ENCODE assay signal across 8 cellular contexts in the genomic region with DNA sequence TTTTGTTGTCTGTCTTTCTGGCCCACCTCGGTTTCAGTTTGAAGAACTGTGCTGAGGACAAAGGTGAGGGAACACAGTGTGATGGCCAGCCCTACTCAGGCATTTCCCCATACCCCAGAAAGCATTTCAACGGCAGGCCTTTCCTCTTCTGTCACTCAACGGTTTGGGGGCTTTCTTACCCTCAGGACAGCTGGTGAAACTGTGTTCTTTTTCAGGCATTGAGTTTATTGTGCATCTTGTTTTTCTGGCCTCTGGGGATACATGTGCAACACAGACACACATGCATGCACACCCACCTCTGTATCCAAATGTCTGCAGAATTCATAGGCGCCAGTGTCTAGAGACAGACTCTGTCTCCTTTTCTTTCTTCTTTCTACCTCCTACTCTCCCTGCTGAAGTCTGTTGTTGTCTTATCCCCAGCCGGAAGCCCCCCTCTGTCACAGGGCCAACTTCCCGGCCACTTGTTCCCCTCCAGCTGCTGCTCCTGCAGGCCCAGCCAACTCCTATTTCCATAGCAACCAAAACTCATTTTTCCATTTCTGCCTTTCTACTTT. TPM values are rescaled to one million over a fixed set of nuclear protein-coding genes. Genes with fewer than 3 reads are reported as not detected.
DNase-seq lines count a peak whose midpoint lies in the region; ATAC-seq and TF ChIP-seq lines count a peak whose summit lies in the region.

No MANE protein-coding gene starts in this region.

- peaks cover 15 to 22% of the 10 kb centered on the region in 2 donors for H3K36me3 Mint-ChIP-seq in CD14-positive monocyte

- H3K27me3 Mint-ChIP-seq in CD14-positive monocyte (ENCODE audit: low read depth in 3 of 3) = no peaks in the 10 kb centered on the region

- no peaks in the 10 kb centered on the region for H3K36me3 ChIP-seq in SK-N-SH (replicated peaks in 1 of 2; ENCODE audit: control insufficient read depth in 1 of 2, insufficient read depth in 2 of 2, low read length in 1 of 2)
- H3K36me3 ChIP-seq in lung (ENCODE audit: control insufficient read depth in 2 of 2, insufficient read depth in 2 of 2, low read length in 2 of 2) = no peaks in the 10 kb centered on the region
- H3K36me3 ChIP-seq in osteoblast (ENCODE audit: insufficient read depth, low read length) = peaks cover 4% of the 10 kb centered on the region

- H3K27me3 ChIP-seq in SK-N-SH (ENCODE audit: insufficient read depth) (no peaks in the 10 kb centered on the region), lung (ENCODE audit: control insufficient read depth, insufficient read depth) (no peaks in the 10 kb centered on the region), osteoblast (ENCODE audit: insufficient read depth, low read length) (no peaks in the 10 kb centered on the region)

- H3K9me3 ChIP-seq in SK-N-SH (no peaks in the 10 kb centered on the region), lung (ENCODE audit: control insufficient read depth in 2 of 2, insufficient read depth in 1 of 2, low read length in 1 of 2) (no peaks in the 10 kb centered on the region), osteoblast (ENCODE audit: low read depth, low read length) (no peaks in the 10 kb centered on the region)

- TF ChIP-seq RAD21 in SK-N-SH (IDR thresholded peaks at IDR 0.05; ENCODE audit: low read length) = no peak

- peaks cover 39% of the 10 kb centered on the region for H3K4me1 Mint-ChIP-seq in CD14-positive monocyte

- peak overlapping the region in 2 of 7 donors; percentile 44 to 72 for H3K27ac Mint-ChIP-seq in CD14-positive monocyte

- peak in 1 of 2 experiments; percentile 27; a peak in 1 of 4 replicates for TF ChIP-seq EP300 in SK-N-SH (IDR thresholded peaks at IDR 0.05; ENCODE audit: borderline replicate concordance in 1 of 2, low read depth in 1 of 2, low read length in 1 of 2)

- POLR2A ChIA-PET in SK-N-SH (lab: Yijun Ruan, JAX) = interaction anchor here (0.7 to 1.3 kb wide), 3 partner anchors 17 to 58 kb away, joined by 4 to 6 read pairs (median 6); a partner anchor contains a TSS

- peaks cover 62% of the 10 kb centered on the region for H3K79me2 ChIP-seq in SK-N-SH (ENCODE audit: insufficient read depth)
- H3K79me2 ChIP-seq in osteoblast (ENCODE audit: insufficient read depth, low read length) = peaks cover 54% of the 10 kb centered on the region

- H3K4me2 ChIP-seq in SK-N-SH = peak overlapping the region; percentile 50; the same call in 1 of the 2 replicates
- no peak overlapping the region for H3K4me2 ChIP-seq in osteoblast (ENCODE audit: insufficient read depth, low read length)

- H3K27ac ChIP-seq in SK-N-SH (ENCODE audit: low read depth in 2 of 2, low read length in 1 of 2) = peak overlapping the region; percentile 48 to 94
- H3K27ac ChIP-seq in lung (ENCODE audit: low read depth in 1 of 2, low read length in 1 of 2) = peak overlapping the region; percentile 58 to 70
- H3K27ac ChIP-seq in osteoblast (ENCODE audit: low read depth, low read length) = no peak overlapping the region

- no peak overlapping the region for H2AFZ ChIP-seq in SK-N-SH (ENCODE audit: low read depth)
- no peak overlapping the region for H2AFZ ChIP-seq in osteoblast (ENCODE audit: low read length)

- DNase-seq in SK-N-SH (peak; percentile 64), lung (ENCODE audit: low spot score) (no peak), NCI-H226 (no peak), CD14-positive monocyte (ENCODE audit: low spot score) (no peak), osteoblast (ENCODE audit: insufficient read length, low spot score, missing footprints) (no peak), COLO668 (lab: John Stamatoyannopoulos, UW; ENCODE audit: unreplicated experiment) (no peak)

- CTCF ChIA-PET in SK-N-SH (lab: Yijun Ruan, JAX) = interaction anchor here (0.6 to 5.3 kb wide), 4 partner anchors 17 to 1209 kb away, joined by 3 to 25 read pairs (median 4); a partner anchor contains a TSS

- H3K9me2 ChIP-seq in SK-N-SH = no peaks in the 10 kb centered on the region

- H3K9ac ChIP-seq in SK-N-SH = no peak overlapping the region

- intact Hi-C loops in CD14-positive monocyte (cut with micrococcal nuclease) = no loop called here

- H3K9me3 Mint-ChIP-seq in CD14-positive monocyte = peaks cover 6 to 16% (median 12%) of the 10 kb centered on the region in 7 donors

- H3K4me3 ChIP-seq in SK-N-SH (ENCODE audit: low read depth in 2 of 2, low read length in 1 of 2) (peak overlapping the region in 1 of 2 experiments; percentile 26; a peak in 2 of 4 replicates), lung (no peak overlapping the region), osteoblast (ENCODE audit: insufficient read depth, low read length) (no peak overlapping the region)

- ATAC-seq in GM18498 (IDR thresholded peaks at IDR 0.05; ENCODE audit: unreplicated experiment) (peak; percentile 52), HG02870 (IDR thresholded peaks at IDR 0.05; ENCODE audit: unreplicated experiment) (peak; percentile 50), lung (ENCODE audit: insufficient read depth, low FRiP score) (no peak)

- H3K4me1 ChIP-seq in SK-N-SH (ENCODE audit: control insufficient read depth in 1 of 2, insufficient read depth in 2 of 2, low read depth in 1 of 2, low read length in 1 of 2) = peaks cover 6 to 8% of the 10 kb centered on the region in 2 experiments; a peak in 3 of 4 replicates
- peaks cover 0 to 14% of the 10 kb centered on the region in 2 donors for H3K4me1 ChIP-seq in lung (ENCODE audit: control insufficient read depth in 2 of 2, insufficient read depth in 2 of 2, low read length in 2 of 2)
- H3K4me1 ChIP-seq in osteoblast (ENCODE audit: insufficient read depth, low read length) = no peaks in the 10 kb centered on the region

- WGBS in SK-N-SH (ENCODE audit: low lambda C conversion rate) = 33% methylated on average over 6 of the region's 6 CpGs
- WGBS in lung, 2 donors = 7 to 25% methylated on average over 6 of the region's 6 CpGs

- H4K20me1 ChIP-seq in SK-N-SH (ENCODE audit: insufficient read depth) = no peaks in the 10 kb centered on the region
- no peaks in the 10 kb centered on the region for H4K20me1 ChIP-seq in osteoblast (ENCODE audit: insufficient read depth, low read length)

- TF ChIP-seq CTCF in SK-N-SH (IDR thresholded peaks at IDR 0.05) = no peak
- no peak for TF ChIP-seq CTCF in lung (IDR thresholded peaks at IDR 0.05; ENCODE audit: control extremely low read depth, extremely low read depth)
- no peak for TF ChIP-seq CTCF in CD14-positive monocyte (IDR thresholded peaks at IDR 0.05)
- TF ChIP-seq CTCF in osteoblast (IDR thresholded peaks at IDR 0.05; ENCODE audit: extremely low read depth, low read depth, low read length) = no peak

- H3F3A ChIP-seq in SK-N-SH (replicated peaks; ENCODE audit: insufficient read depth) = no peaks in the 10 kb centered on the region

- no peak overlapping the region for H3K4me3 Mint-ChIP-seq in CD14-positive monocyte

TF ChIP-seq in SK-N-SH, 30 proteins besides CTCF, POLR2A, EP300 and RAD21 (continues in another document):
- TF ChIP-seq TAF1 (IDR thresholded peaks at IDR 0.05; ENCODE audit: borderline replicate concordance, low read depth, low read length) = no peak
- TF ChIP-seq, protein P1, sequence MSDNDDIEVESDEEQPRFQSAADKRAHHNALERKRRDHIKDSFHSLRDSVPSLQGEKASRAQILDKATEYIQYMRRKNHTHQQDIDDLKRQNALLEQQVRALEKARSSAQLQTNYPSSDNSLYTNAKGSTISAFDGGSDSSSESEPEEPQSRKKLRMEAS (IDR thresholded peaks at IDR 0.05; ENCODE audit: low read depth) = no peak
- no peak for TF ChIP-seq FOSL2 (IDR thresholded peaks at IDR 0.05; ENCODE audit: borderline replicate concordance, low read depth)
- no peak for TF ChIP-seq CHD2 (IDR thresholded peaks at IDR 0.05; ENCODE audit: low read length, partially characterized antibody)
- TF ChIP-seq POLR2AphosphoS5 (IDR thresholded peaks at IDR 0.05; ENCODE audit: low read depth, low read length) = no peak
- TF ChIP-seq, protein P2, sequence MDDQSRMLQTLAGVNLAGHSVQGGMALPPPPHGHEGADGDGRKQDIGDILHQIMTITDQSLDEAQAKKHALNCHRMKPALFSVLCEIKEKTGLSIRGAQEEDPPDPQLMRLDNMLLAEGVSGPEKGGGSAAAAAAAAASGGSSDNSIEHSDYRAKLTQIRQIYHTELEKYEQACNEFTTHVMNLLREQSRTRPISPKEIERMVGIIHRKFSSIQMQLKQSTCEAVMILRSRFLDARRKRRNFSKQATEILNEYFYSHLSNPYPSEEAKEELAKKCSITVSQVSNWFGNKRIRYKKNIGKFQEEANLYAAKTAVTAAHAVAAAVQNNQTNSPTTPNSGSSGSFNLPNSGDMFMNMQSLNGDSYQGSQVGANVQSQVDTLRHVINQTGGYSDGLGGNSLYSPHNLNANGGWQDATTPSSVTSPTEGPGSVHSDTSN (IDR thresholded peaks at IDR 0.05) = no peak
- peak; percentile 51; the same call in 1 of the 2 replicates for TF ChIP-seq MXI1 (IDR thresholded peaks at IDR 0.05; ENCODE audit: low read depth, low read length)
- TF ChIP-seq FOXJ3 (CRISPR knock-in tag; IDR thresholded peaks at IDR 0.05) = no peak
- TF ChIP-seq, protein P3, sequence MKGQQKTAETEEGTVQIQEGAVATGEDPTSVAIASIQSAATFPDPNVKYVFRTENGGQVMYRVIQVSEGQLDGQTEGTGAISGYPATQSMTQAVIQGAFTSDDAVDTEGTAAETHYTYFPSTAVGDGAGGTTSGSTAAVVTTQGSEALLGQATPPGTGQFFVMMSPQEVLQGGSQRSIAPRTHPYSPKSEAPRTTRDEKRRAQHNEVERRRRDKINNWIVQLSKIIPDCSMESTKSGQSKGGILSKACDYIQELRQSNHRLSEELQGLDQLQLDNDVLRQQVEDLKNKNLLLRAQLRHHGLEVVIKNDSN (IDR thresholded peaks at IDR 0.05; ENCODE audit: borderline replicate concordance, low read depth) = no peak
- TF ChIP-seq RFX5 (IDR thresholded peaks at IDR 0.05; ENCODE audit: low read length) = no peak
- no peak for TF ChIP-seq GATA2 (CRISPR knock-in tag; IDR thresholded peaks at IDR 0.05)

RNA-seq across cellular contexts. Expression of a gene that starts 17.0 kb away (rescaled TPM):
- polyA plus RNA-seq in SK-N-SH (2012; rRNA removed) (6.2 and 9.2 TPM in 2 replicates), lung (10 to 100 TPM; 12.7 to 21.1 TPM), CD14-positive monocyte (10 to 100 TPM; 22.5 to 26.1 TPM)
- 8.2 and 10.6 TPM in 2 replicates for polyA plus RNA-seq in SK-N-SH (2012; cell fraction: cytosol; rRNA removed)
- 10.2 and 20.1 TPM in 2 replicates for polyA plus RNA-seq in SK-N-SH (2012; cell fraction: nucleus; rRNA removed)
- total RNA-seq in lung (100 to 1,000 TPM in 1 of 2 donors, 10 to 100 TPM in 1; 57.7 to 138 TPM), osteoblast (80.4 and 83.6 TPM in 2 replicates)

RNA-seq across cellular contexts. Expression of a gene that starts 19.1 kb away (rescaled TPM):
- 2.5 and 2.7 TPM in 2 replicates for polyA plus RNA-seq in SK-N-SH (2012; rRNA removed)
- polyA plus RNA-seq in SK-N-SH (2012; cell fraction: cytosol; rRNA removed) = 2.0 and 2.3 TPM in 2 replicates
- polyA plus RNA-seq in SK-N-SH (2012; cell fraction: nucleus; rRNA removed) = 4.0 and 5.2 TPM in 2 replicates
- 10 to 100 TPM; 33.0 to 34.8 TPM for total RNA-seq in lung
- polyA plus RNA-seq in lung = 10 to 100 TPM; 19.8 to 26.8 TPM
- polyA plus RNA-seq in CD14-positive monocyte = not detected
- 1.1 and 2.1 TPM in 2 replicates for total RNA-seq in osteoblast
